Comparison of ENCODE assay signal across 23 cellular contexts in genomic region chr11:412641-413119, GRCh38. TPM values are rescaled to one million over a fixed set of nuclear protein-coding genes. Genes with fewer than 3 reads are reported as not detected.
DNase-seq lines count a peak whose midpoint lies in the region; ATAC-seq and TF ChIP-seq lines count a peak whose summit lies in the region.
"Had no signal": no experiment of that assay in that cellular context is flagged by ENCODE, and none has a peak within 500 bp of the region (broad histone marks: within the 10 kb centered on the region; RNA-seq: fewer than 3 reads in every experiment).

No MANE protein-coding gene starts in this region.

- H3K27me3 ChIP-seq in left ventricle myocardium inferior (ENCODE audit: low read depth) (peaks cover 34% of the 10 kb centered on the region), psoas muscle (ENCODE audit: insufficient read depth in 3 of 3, low read length in 2 of 3) (peaks cover 0 to 51% (median 3%) of the 10 kb centered on the region in 3 donors), transverse colon (peaks cover 12% of the 10 kb centered on the region)
- H3K27me3 ChIP-seq: foreskin keratinocyte had no signal

- in situ Hi-C loops in transverse colon (cut with MboI; ENCODE audit: low pct_ligation_motif_present in 1 of 4, low pct_unique_long_range_greater_than_20kb in 1 of 4, low sequenced_read_pairs in 3 of 4) = no loop called here

- TF ChIP-seq EP300 in transverse colon (IDR thresholded peaks at IDR 0.05; ENCODE audit: low read depth) = no peak

- intact Hi-C loops in left ventricle myocardium inferior (cut with micrococcal nuclease) (no loop called here), psoas muscle (cut with DNase I) (no loop called here), transverse colon (cut with DNase I; ENCODE audit: low total_unique reads) (no loop called here)

- peaks cover 18% of the 10 kb centered on the region for H3K4me1 Mint-ChIP-seq in activated naive CD8-positive, alpha-beta T cell treated with anti-CD3 and anti-CD28 coated beads, Interleukin-2, amount 10 ng/mL, durations not matched to agents 7 days and 5 days
- H3K4me1 Mint-ChIP-seq in activated naive CD8-positive, alpha-beta T cell treated with anti-CD3 and anti-CD28 coated beads for 36 hours = peaks cover 27% of the 10 kb centered on the region

- 74 to 80% (median 74%) methylated on average over 13 to 15 of the region's 15 CpGs for WGBS in psoas muscle, 3 donors
- 60 to 77% methylated on average over 1 to 13 of the region's 15 CpGs for WGBS in transverse colon (ENCODE audit: low coverage in 1 of 2), 2 donors

- peak; percentile 39 for DNase-seq in activated naive CD8-positive, alpha-beta T cell treated with anti-CD3 and anti-CD28 coated beads, Interleukin-2, amount 10 ng/mL, durations not matched to agents 7 days and 5 days
- DNase-seq in activated naive CD8-positive, alpha-beta T cell treated with anti-CD3 and anti-CD28 coated beads for 36 hours = no peak
- DNase-seq in left ventricle myocardium inferior (no peak), psoas muscle (peak; percentile 10 to 41), NCI-H524 (lab: John Stamatoyannopoulos, UW) (no peak), NCI-H226 (no peak), transverse colon (no peak)
- DNase-seq: activated CD8-positive, alpha-beta memory T cell treated with anti-CD3 and anti-CD28 coated beads, Interleukin-2, amount 50 U/mL, for 4 hours; caudate nucleus; DMS79; foreskin keratinocyte; naive B cell; NCI-H1048; NCI-H1930; NCI-H446 treated with DMSO at 0.1 percent for 48 hours; stimulated activated CD4-positive, alpha-beta T cell treated with anti-CD3 and anti-CD28 coated beads, Interleukin-4, amount 100 ng/mL, for 1 hour; tibial artery had no signal

- H3K4me3 ChIP-seq in left ventricle myocardium inferior (peak overlapping the region; percentile 46), psoas muscle (no peak overlapping the region), transverse colon (no peak overlapping the region)
- H3K4me3 ChIP-seq: hepatocyte, tibial artery had no signal

- H3K36me3 ChIP-seq in KOPT-K1 (ENCODE audit: insufficient read depth, low read length) = no peaks in the 10 kb centered on the region
- H3K36me3 ChIP-seq in left ventricle myocardium inferior = no peaks in the 10 kb centered on the region
- no peaks in the 10 kb centered on the region for H3K36me3 ChIP-seq in psoas muscle (ENCODE audit: insufficient read depth in 1 of 2, low read depth in 1 of 2)
- H3K36me3 ChIP-seq in transverse colon = no peaks in the 10 kb centered on the region
- H3K36me3 ChIP-seq: tibial artery had no signal

- H3K27ac Mint-ChIP-seq in activated naive CD8-positive, alpha-beta T cell treated with anti-CD3 and anti-CD28 coated beads, Interleukin-2, amount 10 ng/mL, durations not matched to agents 7 days and 5 days = no peak overlapping the region
- no peak overlapping the region for H3K27ac Mint-ChIP-seq in activated naive CD8-positive, alpha-beta T cell treated with anti-CD3 and anti-CD28 coated beads for 36 hours
- H3K27ac Mint-ChIP-seq: memory B cell; naive B cell; stimulated activated naive CD8-positive, alpha-beta T cell treated with anti-CD3 and anti-CD28 coated beads, Interleukin-15, Interleukin-2, amounts not matched to agents 100 ng/mL and 50 ng/mL, for 24 hours had no signal

- peaks cover 6% of the 10 kb centered on the region for H3K36me3 Mint-ChIP-seq in activated naive CD8-positive, alpha-beta T cell treated with anti-CD3 and anti-CD28 coated beads, Interleukin-2, amount 10 ng/mL, durations not matched to agents 7 days and 5 days
- H3K36me3 Mint-ChIP-seq in activated naive CD8-positive, alpha-beta T cell treated with anti-CD3 and anti-CD28 coated beads for 36 hours = no peaks in the 10 kb centered on the region
- H3K36me3 Mint-ChIP-seq: memory B cell, naive B cell had no signal

- H3K9me3 Mint-ChIP-seq in activated naive CD8-positive, alpha-beta T cell treated with anti-CD3 and anti-CD28 coated beads, Interleukin-2, amount 10 ng/mL, durations not matched to agents 7 days and 5 days = no peaks in the 10 kb centered on the region
- no peaks in the 10 kb centered on the region for H3K9me3 Mint-ChIP-seq in activated naive CD8-positive, alpha-beta T cell treated with anti-CD3 and anti-CD28 coated beads for 36 hours
- H3K9me3 Mint-ChIP-seq: memory B cell; naive B cell; stimulated activated naive CD8-positive, alpha-beta T cell treated with anti-CD3 and anti-CD28 coated beads, Interleukin-15, Interleukin-2, amounts not matched to agents 100 ng/mL and 50 ng/mL, for 24 hours had no signal

- TF ChIP-seq POLR2A in transverse colon (IDR thresholded peaks at IDR 0.05) = no peak

- H3K9me3 ChIP-seq in KOPT-K1 (ENCODE audit: insufficient read depth, low read length, poor library complexity, severe bottlenecking) = no peaks in the 10 kb centered on the region
- no peaks in the 10 kb centered on the region for H3K9me3 ChIP-seq in left ventricle myocardium inferior (replicated peaks)
- H3K9me3 ChIP-seq in psoas muscle = no peaks in the 10 kb centered on the region
- H3K9me3 ChIP-seq in transverse colon = no peaks in the 10 kb centered on the region
- H3K9me3 ChIP-seq: tibial artery had no signal

- no peak for ATAC-seq in activated naive CD8-positive, alpha-beta T cell treated with anti-CD3 and anti-CD28 coated beads, Interleukin-2, amount 10 ng/mL, durations not matched to agents 7 days and 5 days (ENCODE audit: low read depth)
- no peak for ATAC-seq in psoas muscle
- ATAC-seq: activated CD4-positive, CD25-positive, alpha-beta regulatory T cell treated with anti-CD3 and anti-CD28 coated beads, Interleukin-2, amount 50 U/mL, for 24 hours; foreskin keratinocyte had no signal

- TF ChIP-seq CTCF in left ventricle myocardium inferior (IDR thresholded peaks at IDR 0.05; ENCODE audit: borderline replicate concordance) = no peak
- TF ChIP-seq CTCF in psoas muscle (IDR thresholded peaks at IDR 0.05) = no peak
- TF ChIP-seq CTCF in transverse colon (IDR thresholded peaks at IDR 0.05) = no peak

- peak overlapping the region; percentile 86 for H3K27ac ChIP-seq in KOPT-K1 (ENCODE audit: low read depth, low read length, poor library complexity, severe bottlenecking)
- no peak overlapping the region for H3K27ac ChIP-seq in left ventricle myocardium inferior (replicated peaks)
- H3K27ac ChIP-seq in psoas muscle = no peak overlapping the region
- no peak overlapping the region for H3K27ac ChIP-seq in transverse colon
- H3K27ac ChIP-seq: foreskin keratinocyte, hepatocyte, tibial artery had no signal

- peaks cover 33% of the 10 kb centered on the region for H3K4me1 ChIP-seq in left ventricle myocardium inferior
- H3K4me1 ChIP-seq in psoas muscle = no peaks in the 10 kb centered on the region
- peaks cover 5 to 34% (median 20%) of the 10 kb centered on the region in 4 donors for H3K4me1 ChIP-seq in transverse colon

- H3K27me3 Mint-ChIP-seq in activated naive CD8-positive, alpha-beta T cell treated with anti-CD3 and anti-CD28 coated beads, Interleukin-2, amount 10 ng/mL, durations not matched to agents 7 days and 5 days = no peaks in the 10 kb centered on the region
- H3K27me3 Mint-ChIP-seq in activated naive CD8-positive, alpha-beta T cell treated with anti-CD3 and anti-CD28 coated beads for 36 hours = no peaks in the 10 kb centered on the region
- H3K27me3 Mint-ChIP-seq: memory B cell; stimulated activated naive CD8-positive, alpha-beta T cell treated with anti-CD3 and anti-CD28 coated beads, Interleukin-15, Interleukin-2, amounts not matched to agents 100 ng/mL and 50 ng/mL, for 24 hours had no signal

- POLR2A ChIA-PET in activated naive CD8-positive, alpha-beta T cell treated with anti-CD3 and anti-CD28 coated beads, Interleukin-2, amount 10 ng/mL, durations not matched to agents 7 days and 5 days (lab: Charles Lee) = interaction anchor here (0.6 to 1.3 kb wide), 2 partner anchors 27 to 39 kb away, joined by 3 to 4 read pairs; no protein-coding TSS in a partner anchor

- H3K4me3 Mint-ChIP-seq in activated naive CD8-positive, alpha-beta T cell treated with anti-CD3 and anti-CD28 coated beads, Interleukin-2, amount 10 ng/mL, durations not matched to agents 7 days and 5 days = peak overlapping the region; percentile 97
- H3K4me3 Mint-ChIP-seq in activated naive CD8-positive, alpha-beta T cell treated with anti-CD3 and anti-CD28 coated beads for 36 hours = no peak overlapping the region
- H3K4me3 Mint-ChIP-seq: stimulated activated naive CD8-positive, alpha-beta T cell treated with anti-CD3 and anti-CD28 coated beads, Interleukin-15, Interleukin-2, amounts not matched to agents 100 ng/mL and 50 ng/mL, for 24 hours had no signal

RNA-seq across cellular contexts. Expression of gene SIGIRR, which starts 2.1 kb away (rescaled TPM):
- 100 to 1,000 TPM; 273 to 276 TPM for total RNA-seq in activated naive CD8-positive, alpha-beta T cell treated with anti-CD3 and anti-CD28 coated beads, Interleukin-2, amount 10 ng/mL, durations not matched to agents 7 days and 5 days
- total RNA-seq in activated naive CD8-positive, alpha-beta T cell treated with anti-CD3 and anti-CD28 coated beads for 36 hours = 10 to 100 TPM; 26.4 to 27.2 TPM
- total RNA-seq in left ventricle myocardium inferior (34.9 TPM), psoas muscle (10 to 100 TPM in 3 of 4 donors, 1 to 10 TPM in 1; 9.9 to 15.9 (median 10.8) TPM), transverse colon (100 to 1,000 TPM; 107 to 344 (median 148) TPM)
- 10 to 100 TPM; 19.2 to 28.1 (median 20.3) TPM for polyA plus RNA-seq in psoas muscle

RNA-seq across cellular contexts. Expression of gene PKP3, which starts 18.7 kb away (rescaled TPM):
- under 1 TPM; 0.30 to 0.45 TPM for total RNA-seq in activated naive CD8-positive, alpha-beta T cell treated with anti-CD3 and anti-CD28 coated beads, Interleukin-2, amount 10 ng/mL, durations not matched to agents 7 days and 5 days
- total RNA-seq in activated naive CD8-positive, alpha-beta T cell treated with anti-CD3 and anti-CD28 coated beads for 36 hours = not detected
- total RNA-seq in left ventricle myocardium inferior = 0.52 TPM
- total RNA-seq in psoas muscle = under 1 TPM in 3 of 4 donors, not detected in 1; 0.15 to 0.75 (median 0.25) TPM
- under 1 TPM in 2 of 3 donors, not detected in 1; 0.10 to 0.13 TPM for polyA plus RNA-seq in psoas muscle
- 100 to 1,000 TPM; 159 to 359 (median 200) TPM for total RNA-seq in transverse colon

RNA-seq across cellular contexts. Expression of gene ANO9, which starts 29.1 kb away (rescaled TPM):
- total RNA-seq in activated naive CD8-positive, alpha-beta T cell treated with anti-CD3 and anti-CD28 coated beads, Interleukin-2, amount 10 ng/mL, durations not matched to agents 7 days and 5 days = 100 to 1,000 TPM; 115 to 122 TPM
- total RNA-seq in activated naive CD8-positive, alpha-beta T cell treated with anti-CD3 and anti-CD28 coated beads for 36 hours = 10 to 100 TPM; 22.2 to 22.9 TPM
- total RNA-seq in left ventricle myocardium inferior (0.11 TPM), psoas muscle (under 1 TPM in 3 of 4 donors, not detected in 1; 0.09 to 0.59 (median 0.46) TPM), transverse colon (100 to 1,000 TPM; 117 to 490 (median 296) TPM)
- under 1 TPM; 0.10 to 0.15 (median 0.10) TPM for polyA plus RNA-seq in psoas muscle

RNA-seq across cellular contexts. Expression of gene PTDSS2, which starts 37.4 kb away (rescaled TPM):
- total RNA-seq in activated naive CD8-positive, alpha-beta T cell treated with anti-CD3 and anti-CD28 coated beads, Interleukin-2, amount 10 ng/mL, durations not matched to agents 7 days and 5 days = 10 to 100 TPM; 27.6 to 27.8 TPM
- total RNA-seq in activated naive CD8-positive, alpha-beta T cell treated with anti-CD3 and anti-CD28 coated beads for 36 hours = 10 to 100 TPM; 17.3 to 18.2 TPM
- total RNA-seq in left ventricle myocardium inferior = 30.2 TPM
- 10 to 100 TPM; 15.8 to 21.1 (median 20.3) TPM for total RNA-seq in psoas muscle
- polyA plus RNA-seq in psoas muscle = 10 to 100 TPM; 11.8 to 26.0 (median 15.4) TPM
- total RNA-seq in transverse colon = 100 to 1,000 TPM in 2 of 4 donors, 10 to 100 TPM in 2; 28.5 to 264 (median 76.0) TPM

RNA-seq across cellular contexts. Expression of gene B4GALNT4, which starts 43.4 kb away (rescaled TPM):
- total RNA-seq in activated naive CD8-positive, alpha-beta T cell treated with anti-CD3 and anti-CD28 coated beads, Interleukin-2, amount 10 ng/mL, durations not matched to agents 7 days and 5 days = 1 to 10 TPM; 1.1 TPM
- 1 to 10 TPM; 1.1 to 1.9 TPM for total RNA-seq in activated naive CD8-positive, alpha-beta T cell treated with anti-CD3 and anti-CD28 coated beads for 36 hours
- total RNA-seq in left ventricle myocardium inferior (1.5 TPM), psoas muscle (under 1 TPM in 3 of 4 donors, not detected in 1; 0.06 to 0.12 (median 0.06) TPM), transverse colon (1 to 10 TPM in 2 of 4 donors, under 1 TPM in 1, not detected in 1; 0.82 to 3.0 (median 1.3) TPM)
- under 1 TPM; 0.04 to 0.27 (median 0.05) TPM for polyA plus RNA-seq in psoas muscle
- total RNA-seq: HT-29 had no signal

Comparison
In these comparisons a context has a peak if more than half of its experiments do, and no peak if none do; other contexts are left out.
1. DNase-seq: peak in activated naive CD8-positive, alpha-beta T cell treated with anti-CD3 and anti-CD28 coated beads, Interleukin-2, amount 10 ng/mL, durations not matched to agents 7 days and 5 days (single experiment) and psoas muscle (2 of 2); none in activated naive CD8-positive, alpha-beta T cell treated with anti-CD3 and anti-CD28 coated beads for 36 hours (single experiment), left ventricle myocardium inferior (single experiment), NCI-H524 (0 of 2), NCI-H226 (single experiment) and transverse colon (single experiment).
2. RNA of gene PKP3, which starts 18.7 kb away (total RNA-seq): 159 to 359 TPM in transverse colon; 0.52 TPM in left ventricle myocardium inferior (single experiment), 0.30 to 0.45 TPM in activated naive CD8-positive, alpha-beta T cell treated with anti-CD3 and anti-CD28 coated beads, Interleukin-2, amount 10 ng/mL, durations not matched to agents 7 days and 5 days, 0.15 to 0.75 TPM in psoas muscle and not detected in activated naive CD8-positive, alpha-beta T cell treated with anti-CD3 and anti-CD28 coated beads for 36 hours; every median in the first group is over 10 times any median in the second.
3. RNA of gene ANO9, which starts 29.1 kb away (total RNA-seq): 117 to 490 TPM in transverse colon, 115 to 122 TPM in activated naive CD8-positive, alpha-beta T cell treated with anti-CD3 and anti-CD28 coated beads, Interleukin-2, amount 10 ng/mL, durations not matched to agents 7 days and 5 days and 22.2 to 22.9 TPM in activated naive CD8-positive, alpha-beta T cell treated with anti-CD3 and anti-CD28 coated beads for 36 hours; 0.09 to 0.59 TPM in psoas muscle and 0.11 TPM in left ventricle myocardium inferior (single experiment); every median in the first group is over 10 times any median in the second.